1 cellular context compared by ENCODE assay signal in the genomic region with DNA sequence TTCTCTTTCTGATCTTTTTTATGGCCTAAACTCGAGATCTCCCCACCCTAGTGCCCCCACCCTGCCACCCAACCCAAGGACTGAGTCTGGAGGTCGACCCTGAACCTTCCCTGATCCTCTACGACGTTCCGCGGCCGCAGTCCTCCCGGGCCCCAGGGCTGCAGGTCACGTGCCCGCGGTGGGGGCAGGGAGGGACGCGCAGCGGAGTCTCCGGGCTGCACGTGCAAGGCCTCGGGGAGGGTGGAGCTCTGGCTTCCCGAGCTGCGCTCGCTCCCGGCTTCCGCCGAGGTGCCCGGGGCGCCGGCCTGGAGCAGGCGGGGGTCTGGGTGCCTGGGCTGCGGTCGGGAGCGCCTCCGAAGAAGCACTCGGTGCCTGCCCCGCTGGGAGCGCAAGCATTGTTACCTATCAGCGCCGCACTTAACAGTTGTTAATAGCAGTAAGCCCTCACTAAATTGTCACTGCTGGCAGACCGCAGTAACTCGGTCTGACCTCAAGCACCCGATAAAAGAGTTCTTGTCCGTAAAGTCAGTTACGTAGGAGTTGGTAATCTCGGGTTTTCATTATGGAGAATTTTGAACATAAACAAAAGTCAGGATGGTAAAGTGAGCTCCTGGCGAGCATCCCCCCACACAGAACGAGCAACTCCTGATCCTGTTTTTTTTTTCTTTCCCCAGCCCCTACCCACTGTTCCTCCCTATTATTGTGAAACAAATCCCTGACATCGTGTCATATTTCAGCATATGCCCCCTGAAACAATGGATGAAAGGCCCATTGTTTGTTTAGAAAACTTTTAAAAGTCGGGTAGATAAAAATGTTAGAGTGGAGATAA.
TF ChIP-seq lines count a peak whose summit lies in the region.

No MANE protein-coding gene starts in this region.

TF ChIP-seq in IMR-90, 13 proteins besides CTCF, POLR2A, EP300 and RAD21 (continued from another document):
- TF ChIP-seq, protein P1, sequence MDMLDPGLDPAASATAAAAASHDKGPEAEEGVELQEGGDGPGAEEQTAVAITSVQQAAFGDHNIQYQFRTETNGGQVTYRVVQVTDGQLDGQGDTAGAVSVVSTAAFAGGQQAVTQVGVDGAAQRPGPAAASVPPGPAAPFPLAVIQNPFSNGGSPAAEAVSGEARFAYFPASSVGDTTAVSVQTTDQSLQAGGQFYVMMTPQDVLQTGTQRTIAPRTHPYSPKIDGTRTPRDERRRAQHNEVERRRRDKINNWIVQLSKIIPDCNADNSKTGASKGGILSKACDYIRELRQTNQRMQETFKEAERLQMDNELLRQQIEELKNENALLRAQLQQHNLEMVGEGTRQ (IDR thresholded peaks at IDR 0.05; ENCODE audit: low read depth, low read length) = peak; percentile 95
- TF ChIP-seq SMC3 (IDR thresholded peaks at IDR 0.05; ENCODE audit: low read depth, low read length) (no peak), RFX5 (IDR thresholded peaks at IDR 0.05; ENCODE audit: low read depth, low read length) (no peak), MXI1 (IDR thresholded peaks at IDR 0.05; ENCODE audit: borderline replicate concordance, low read depth, low read length) (peak; percentile 52; the same call in 1 of the 2 replicates), FOS (IDR thresholded peaks at IDR 0.05; ENCODE audit: low read depth, low read length) (no peak), BHLHE40 (IDR thresholded peaks at IDR 0.05; ENCODE audit: low read depth, low read length) (peak; percentile 99)
